In genomic region chr9:97982191-97982718, GRCh38 we compare ENCODE assay signal across 1 cellular context.
TF ChIP-seq lines count a peak whose summit lies in the region.

No MANE protein-coding gene starts in this region.

TF ChIP-seq in H1, 55 proteins besides CTCF, POLR2A, EP300 and RAD21:
- no peak for TF ChIP-seq SIN3A (conservative IDR thresholded peaks at IDR 0.05 in 1 of 2, IDR thresholded peaks at IDR 0.05 in 1 of 2; ENCODE audit: low read depth in 1 of 2, low read length in 2 of 2)
- peak; percentile 47; the same call in 1 of the 2 replicates for TF ChIP-seq TEAD4 (IDR thresholded peaks at IDR 0.05; ENCODE audit: low read depth, low read length)
- TF ChIP-seq TCF12 (IDR thresholded peaks at IDR 0.05; ENCODE audit: low read depth, low read length) = peak; percentile 76; the same call in 1 of the 2 replicates
- no peak for TF ChIP-seq MAX (IDR thresholded peaks at IDR 0.05)
- no peak for TF ChIP-seq NANOG (IDR thresholded peaks at IDR 0.05; ENCODE audit: insufficient read depth, low read depth, low read length, poor library complexity, severe bottlenecking)
- TF ChIP-seq POLR2AphosphoS5 (IDR thresholded peaks at IDR 0.05; ENCODE audit: low read depth, low read length) = peak; percentile 93
- TF ChIP-seq EGR1 (IDR thresholded peaks at IDR 0.05; ENCODE audit: borderline replicate concordance, low read depth, low read length) = peak; percentile 29; the same call in 1 of the 2 replicates
- TF ChIP-seq EZH2 (IDR thresholded peaks at IDR 0.05; ENCODE audit: low read depth, low read length, severe bottlenecking) = peak; percentile 23
- TF ChIP-seq CREB1 (IDR thresholded peaks at IDR 0.05) = no peak
- TF ChIP-seq HDAC2 (IDR thresholded peaks at IDR 0.05; ENCODE audit: borderline replicate concordance in 1 of 2, low read depth in 2 of 2, low read length in 2 of 2) = peak in 1 of 2 experiments; percentile 52; a peak in 1 of 4 replicates
- TF ChIP-seq SP2 (IDR thresholded peaks at IDR 0.05; ENCODE audit: low read length) = no peak
- no peak for TF ChIP-seq NRF1 (IDR thresholded peaks at IDR 0.05; ENCODE audit: low read depth, low read length)
- TF ChIP-seq ZNF274 (IDR thresholded peaks at IDR 0.05; ENCODE audit: borderline replicate concordance, extremely low read depth, low read length) = peak; percentile 30; the same call in 1 of the 2 replicates
- no peak for TF ChIP-seq ATF3 (IDR thresholded peaks at IDR 0.05; ENCODE audit: insufficient read depth, low read depth, low read length)
- no peak for TF ChIP-seq BCL11A (IDR thresholded peaks at IDR 0.05; ENCODE audit: low read depth in 2 of 2, low read length in 2 of 2)
- no peak for TF ChIP-seq GTF2F1 (IDR thresholded peaks at IDR 0.05; ENCODE audit: borderline replicate concordance, low read depth, low read length)
- TF ChIP-seq SRF (IDR thresholded peaks at IDR 0.05; ENCODE audit: low read depth, low read length) = no peak
- peak; percentile 22 for TF ChIP-seq RNF2 (IDR thresholded peaks at IDR 0.05; ENCODE audit: borderline replicate concordance, low read depth, low read length, missing control alignments, poor library complexity, severe bottlenecking)
